Comparison of ENCODE assay signal across 1 cellular context in genomic region chr12:83462419-83462818, GRCh38.
TF ChIP-seq lines count a peak whose summit lies in the region.

No MANE protein-coding gene starts in this region.

TF ChIP-seq in GM23338, 12 proteins besides CTCF, POLR2A, EP300 and RAD21 (continued from another document):
- no peak for TF ChIP-seq REST (IDR thresholded peaks at IDR 0.05; ENCODE audit: unreplicated experiment)
